In genomic region chr5:112707187-112708179, GRCh38 we compare ENCODE assay signal across 1 cellular context.
A peak's percentile ranks its signal among the peaks of the same experiment; 100 is the strongest.
TF ChIP-seq lines count a peak whose summit lies in the region.

No MANE protein-coding gene starts in this region.

TF ChIP-seq in K562, 482 proteins besides CTCF, POLR2A, EP300 and RAD21 (continued from another document and continues in another):
- TF ChIP-seq, protein P1, sequence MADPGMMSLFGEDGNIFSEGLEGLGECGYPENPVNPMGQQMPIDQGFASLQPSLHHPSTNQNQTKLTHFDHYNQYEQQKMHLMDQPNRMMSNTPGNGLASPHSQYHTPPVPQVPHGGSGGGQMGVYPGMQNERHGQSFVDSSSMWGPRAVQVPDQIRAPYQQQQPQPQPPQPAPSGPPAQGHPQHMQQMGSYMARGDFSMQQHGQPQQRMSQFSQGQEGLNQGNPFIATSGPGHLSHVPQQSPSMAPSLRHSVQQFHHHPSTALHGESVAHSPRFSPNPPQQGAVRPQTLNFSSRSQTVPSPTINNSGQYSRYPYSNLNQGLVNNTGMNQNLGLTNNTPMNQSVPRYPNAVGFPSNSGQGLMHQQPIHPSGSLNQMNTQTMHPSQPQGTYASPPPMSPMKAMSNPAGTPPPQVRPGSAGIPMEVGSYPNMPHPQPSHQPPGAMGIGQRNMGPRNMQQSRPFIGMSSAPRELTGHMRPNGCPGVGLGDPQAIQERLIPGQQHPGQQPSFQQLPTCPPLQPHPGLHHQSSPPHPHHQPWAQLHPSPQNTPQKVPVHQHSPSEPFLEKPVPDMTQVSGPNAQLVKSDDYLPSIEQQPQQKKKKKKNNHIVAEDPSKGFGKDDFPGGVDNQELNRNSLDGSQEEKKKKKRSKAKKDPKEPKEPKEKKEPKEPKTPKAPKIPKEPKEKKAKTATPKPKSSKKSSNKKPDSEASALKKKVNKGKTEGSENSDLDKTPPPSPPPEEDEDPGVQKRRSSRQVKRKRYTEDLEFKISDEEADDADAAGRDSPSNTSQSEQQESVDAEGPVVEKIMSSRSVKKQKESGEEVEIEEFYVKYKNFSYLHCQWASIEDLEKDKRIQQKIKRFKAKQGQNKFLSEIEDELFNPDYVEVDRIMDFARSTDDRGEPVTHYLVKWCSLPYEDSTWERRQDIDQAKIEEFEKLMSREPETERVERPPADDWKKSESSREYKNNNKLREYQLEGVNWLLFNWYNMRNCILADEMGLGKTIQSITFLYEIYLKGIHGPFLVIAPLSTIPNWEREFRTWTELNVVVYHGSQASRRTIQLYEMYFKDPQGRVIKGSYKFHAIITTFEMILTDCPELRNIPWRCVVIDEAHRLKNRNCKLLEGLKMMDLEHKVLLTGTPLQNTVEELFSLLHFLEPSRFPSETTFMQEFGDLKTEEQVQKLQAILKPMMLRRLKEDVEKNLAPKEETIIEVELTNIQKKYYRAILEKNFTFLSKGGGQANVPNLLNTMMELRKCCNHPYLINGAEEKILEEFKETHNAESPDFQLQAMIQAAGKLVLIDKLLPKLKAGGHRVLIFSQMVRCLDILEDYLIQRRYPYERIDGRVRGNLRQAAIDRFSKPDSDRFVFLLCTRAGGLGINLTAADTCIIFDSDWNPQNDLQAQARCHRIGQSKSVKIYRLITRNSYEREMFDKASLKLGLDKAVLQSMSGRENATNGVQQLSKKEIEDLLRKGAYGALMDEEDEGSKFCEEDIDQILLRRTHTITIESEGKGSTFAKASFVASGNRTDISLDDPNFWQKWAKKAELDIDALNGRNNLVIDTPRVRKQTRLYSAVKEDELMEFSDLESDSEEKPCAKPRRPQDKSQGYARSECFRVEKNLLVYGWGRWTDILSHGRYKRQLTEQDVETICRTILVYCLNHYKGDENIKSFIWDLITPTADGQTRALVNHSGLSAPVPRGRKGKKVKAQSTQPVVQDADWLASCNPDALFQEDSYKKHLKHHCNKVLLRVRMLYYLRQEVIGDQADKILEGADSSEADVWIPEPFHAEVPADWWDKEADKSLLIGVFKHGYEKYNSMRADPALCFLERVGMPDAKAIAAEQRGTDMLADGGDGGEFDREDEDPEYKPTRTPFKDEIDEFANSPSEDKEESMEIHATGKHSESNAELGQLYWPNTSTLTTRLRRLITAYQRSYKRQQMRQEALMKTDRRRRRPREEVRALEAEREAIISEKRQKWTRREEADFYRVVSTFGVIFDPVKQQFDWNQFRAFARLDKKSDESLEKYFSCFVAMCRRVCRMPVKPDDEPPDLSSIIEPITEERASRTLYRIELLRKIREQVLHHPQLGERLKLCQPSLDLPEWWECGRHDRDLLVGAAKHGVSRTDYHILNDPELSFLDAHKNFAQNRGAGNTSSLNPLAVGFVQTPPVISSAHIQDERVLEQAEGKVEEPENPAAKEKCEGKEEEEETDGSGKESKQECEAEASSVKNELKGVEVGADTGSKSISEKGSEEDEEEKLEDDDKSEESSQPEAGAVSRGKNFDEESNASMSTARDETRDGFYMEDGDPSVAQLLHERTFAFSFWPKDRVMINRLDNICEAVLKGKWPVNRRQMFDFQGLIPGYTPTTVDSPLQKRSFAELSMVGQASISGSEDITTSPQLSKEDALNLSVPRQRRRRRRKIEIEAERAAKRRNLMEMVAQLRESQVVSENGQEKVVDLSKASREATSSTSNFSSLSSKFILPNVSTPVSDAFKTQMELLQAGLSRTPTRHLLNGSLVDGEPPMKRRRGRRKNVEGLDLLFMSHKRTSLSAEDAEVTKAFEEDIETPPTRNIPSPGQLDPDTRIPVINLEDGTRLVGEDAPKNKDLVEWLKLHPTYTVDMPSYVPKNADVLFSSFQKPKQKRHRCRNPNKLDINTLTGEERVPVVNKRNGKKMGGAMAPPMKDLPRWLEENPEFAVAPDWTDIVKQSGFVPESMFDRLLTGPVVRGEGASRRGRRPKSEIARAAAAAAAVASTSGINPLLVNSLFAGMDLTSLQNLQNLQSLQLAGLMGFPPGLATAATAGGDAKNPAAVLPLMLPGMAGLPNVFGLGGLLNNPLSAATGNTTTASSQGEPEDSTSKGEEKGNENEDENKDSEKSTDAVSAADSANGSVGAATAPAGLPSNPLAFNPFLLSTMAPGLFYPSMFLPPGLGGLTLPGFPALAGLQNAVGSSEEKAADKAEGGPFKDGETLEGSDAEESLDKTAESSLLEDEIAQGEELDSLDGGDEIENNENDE (IDR thresholded peaks at IDR 0.05; ENCODE audit: low read depth, low read length): no peak
- TF ChIP-seq RAD51 (IDR thresholded peaks at IDR 0.05; ENCODE audit: borderline replicate concordance, low read depth) (no peak), TCF7 (IDR thresholded peaks at IDR 0.05; ENCODE audit: borderline replicate concordance) (0 out of 2 replicates have a peak, but pooled peaks have one; percentile 52), TAL1 (IDR thresholded peaks at IDR 0.05) (no peak), CREBBP (IDR thresholded peaks at IDR 0.05; ENCODE audit: low read depth, low read length) (no peak), PHF21A (IDR thresholded peaks at IDR 0.05; ENCODE audit: borderline replicate concordance, low read depth) (no peak), ZNF12 (CRISPR knock-in tag; IDR thresholded peaks at IDR 0.05) (no peak), GTF2A2 (tag; IDR thresholded peaks at IDR 0.05) (no peak), ELF1 (tag; IDR thresholded peaks at IDR 0.05) (peak; percentile 8; the same call in 1 of the 2 replicates), NKRF (IDR thresholded peaks at IDR 0.05; ENCODE audit: borderline replicate concordance) (no peak; the same call in 1 of the 2 replicates), ELF2 (CRISPR knock-in tag; IDR thresholded peaks at IDR 0.05) (peak; percentile 33; the same call in 1 of the 2 replicates), ZBTB9 (CRISPR knock-in tag; IDR thresholded peaks at IDR 0.05) (0 out of 2 replicates have a peak, but pooled peaks have one; percentile 11), CXXC5 (CRISPR knock-in tag; IDR thresholded peaks at IDR 0.05) (peak; percentile 70), KHSRP (IDR thresholded peaks at IDR 0.05) (no peak), TBL1XR1 (IDR thresholded peaks at IDR 0.05; ENCODE audit: low read length in 2 of 2) (0 out of 4 replicates have a peak, but pooled peaks of 1 of the 2 experiments have one; percentile 36), NCOA2 (IDR thresholded peaks at IDR 0.05; ENCODE audit: partially characterized antibody in 2 of 2) (no peak), MYBL2 (IDR thresholded peaks at IDR 0.05; ENCODE audit: low read depth) (no peak), MYBL2 (CRISPR knock-in tag; IDR thresholded peaks at IDR 0.05; ENCODE audit: borderline replicate concordance) (no peak), ESRRB (CRISPR knock-in tag; IDR thresholded peaks at IDR 0.05; ENCODE audit: borderline replicate concordance) (no peak), HNRNPH1 (optimal IDR thresholded peaks at IDR 0.05; ENCODE audit: low read depth, low read length) (no peak), IFI16 (CRISPR knock-in tag; IDR thresholded peaks at IDR 0.05) (no peak), GABPA (tag; conservative IDR thresholded peaks at IDR 0.05; ENCODE audit: low read depth) (peak; percentile 82), MYC (IDR thresholded peaks at IDR 0.05; ENCODE audit: low read depth, low read length) (no peak), MYC (CRISPR knock-in tag; IDR thresholded peaks at IDR 0.05; ENCODE audit: borderline replicate concordance, low read depth) (no peak; the same call in 1 of the 2 replicates), HMGN3 (IDR thresholded peaks at IDR 0.05; ENCODE audit: borderline replicate concordance, extremely low read depth, insufficient read length, low read depth, low read length) (peak; percentile 84), NR0B1 (IDR thresholded peaks at IDR 0.05; ENCODE audit: partially characterized antibody) (no peak), CHD2 (IDR thresholded peaks at IDR 0.05; ENCODE audit: low read depth, low read length) (no peak), ZNF639 (CRISPR knock-in tag; conservative IDR thresholded peaks at IDR 0.05 in 1 of 2, IDR thresholded peaks at IDR 0.05 in 1 of 2) (peak in 1 of 2 experiments; percentile 17; a peak in 1 of 4 replicates), EWSR1 (IDR thresholded peaks at IDR 0.05; ENCODE audit: borderline replicate concordance, low read depth, partially characterized antibody) (no peak), FOXP4 (CRISPR knock-in tag; IDR thresholded peaks at IDR 0.05; ENCODE audit: borderline replicate concordance) (no peak), KDM4B (IDR thresholded peaks at IDR 0.05; ENCODE audit: borderline replicate concordance in 2 of 2, low read depth in 1 of 2) (peak in 1 of 2 experiments; percentile 85; a peak in 1 of 4 replicates), ZNF589 (CRISPR knock-in tag; IDR thresholded peaks at IDR 0.05; ENCODE audit: low read depth) (no peak), FUS (optimal IDR thresholded peaks at IDR 0.05; ENCODE audit: low read depth, low read length) (no peak), STAT5B (CRISPR knock-in tag; IDR thresholded peaks at IDR 0.05) (no peak), POLR2B (IDR thresholded peaks at IDR 0.05; ENCODE audit: low read depth, partially characterized antibody) (peak; percentile 98), SMC3 (conservative IDR thresholded peaks at IDR 0.05; ENCODE audit: insufficient read depth, low read depth, low read length) (0 out of 2 replicates have a peak, but pooled peaks have one; percentile 8), ELK3 (CRISPR knock-in tag; IDR thresholded peaks at IDR 0.05) (no peak), DACH1 (IDR thresholded peaks at IDR 0.05; ENCODE audit: partially characterized antibody) (no peak)
- TF ChIP-seq, protein P2, sequence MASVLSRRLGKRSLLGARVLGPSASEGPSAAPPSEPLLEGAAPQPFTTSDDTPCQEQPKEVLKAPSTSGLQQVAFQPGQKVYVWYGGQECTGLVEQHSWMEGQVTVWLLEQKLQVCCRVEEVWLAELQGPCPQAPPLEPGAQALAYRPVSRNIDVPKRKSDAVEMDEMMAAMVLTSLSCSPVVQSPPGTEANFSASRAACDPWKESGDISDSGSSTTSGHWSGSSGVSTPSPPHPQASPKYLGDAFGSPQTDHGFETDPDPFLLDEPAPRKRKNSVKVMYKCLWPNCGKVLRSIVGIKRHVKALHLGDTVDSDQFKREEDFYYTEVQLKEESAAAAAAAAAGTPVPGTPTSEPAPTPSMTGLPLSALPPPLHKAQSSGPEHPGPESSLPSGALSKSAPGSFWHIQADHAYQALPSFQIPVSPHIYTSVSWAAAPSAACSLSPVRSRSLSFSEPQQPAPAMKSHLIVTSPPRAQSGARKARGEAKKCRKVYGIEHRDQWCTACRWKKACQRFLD (CRISPR knock-in tag; IDR thresholded peaks at IDR 0.05): peak; percentile 41; the same call in 1 of the 2 replicates
